Comparison of ENCODE assay signal across 8 cellular contexts in genomic region chr1:43974443-43975248, GRCh38. TPM values are rescaled to one million over a fixed set of nuclear protein-coding genes. Genes with fewer than 3 reads are reported as not detected.
DNase-seq lines count a peak whose midpoint lies in the region; ATAC-seq and TF ChIP-seq lines count a peak whose summit lies in the region.

TSS of gene ATP6V0B (plus strand) at chr1:43974960. CDS start at chr1:43975041, 81 bp downstream.

- no peaks in the 10 kb centered on the region for H3K27me3 ChIP-seq in left lung

- peaks cover 0 to 1% (median 0%) of the 10 kb centered on the region in 7 donors for H3K9me3 Mint-ChIP-seq in CD14-positive monocyte

- H3K27ac ChIP-seq in left lung, result peak within 1 kb of the TSS; percentile 90 to 99

- no peaks in the 10 kb centered on the region for H3K9me3 ChIP-seq in left lung

- intact Hi-C loops in CD14-positive monocyte (cut with micrococcal nuclease) (loop anchor here (1.0 to 10.0 kb wide), 4 partner anchors 28 to 380 kb away; partner anchors contain the start of genes IPO13 (in 2 of the 2), ERI3 (in 1 of the 2) and KDM4A (in 1 of the 2)), left lung (cut with DNase I) (no loop called here)

- H3K4me3 ChIP-seq in left lung, result peak within 1 kb of the TSS; percentile 87 to 98

- peaks cover 34 to 63% of the 10 kb centered on the region in 2 donors for H3K4me1 ChIP-seq in left lung

- H3K27me3 Mint-ChIP-seq in CD14-positive monocyte (ENCODE audit: low read depth in 3 of 3), result peaks cover 2 to 8% (median 2%) of the 10 kb centered on the region in 3 donors

- ATAC-seq in GM19395 (IDR thresholded peaks at IDR 0.05; ENCODE audit: unreplicated experiment) (peak; percentile 61), HG03565 (IDR thresholded peaks at IDR 0.05; ENCODE audit: unreplicated experiment) (peak; percentile 43), left lung (peak; percentile 87)

- DNase-seq in CD14-positive monocyte (ENCODE audit: low spot score) (peak; percentile 96), NCI-H748 treated with DMSO at 0.1 percent for 48 hours (lab: John Stamatoyannopoulos, UW) (peak; percentile 97), dedifferentiated amniotic fluid mesenchymal stem cell (ENCODE audit: extremely low spot score) (peak; percentile 92), left lung (peak; percentile 98 to 99)
- peak; percentile 90 to 91 for DNase-seq in activated CD4-positive, alpha-beta T cell treated with anti-CD3 and anti-CD28 coated beads, Interleukin-2, amount 50 U/mL, for 24 hours (ENCODE audit: low read depth in 1 of 2, low spot score in 1 of 2)
- DNase-seq in stimulated activated CD4-positive, alpha-beta T cell treated with anti-CD3 and anti-CD28 coated beads, Interleukin-2, amount 100 ng/mL, for 4 hours (ENCODE audit: low read depth), result peak; percentile 92

- peak within 1 kb of the TSS; percentile 95 to 97 (median 96) for H3K27ac Mint-ChIP-seq in CD14-positive monocyte

- peaks cover 53% of the 10 kb centered on the region for H3K4me1 Mint-ChIP-seq in CD14-positive monocyte

- peaks cover 5 to 38% of the 10 kb centered on the region in 2 donors for H3K36me3 ChIP-seq in left lung

- H3K4me3 Mint-ChIP-seq in CD14-positive monocyte, result peak within 1 kb of the TSS; percentile 98 to 99

- peak; percentile 21 for TF ChIP-seq CTCF in CD14-positive monocyte (IDR thresholded peaks at IDR 0.05)
- no peak for TF ChIP-seq CTCF in left lung (IDR thresholded peaks at IDR 0.05)

- peaks cover 35 to 42% of the 10 kb centered on the region in 2 donors for H3K36me3 Mint-ChIP-seq in CD14-positive monocyte

RNA-seq across cellular contexts. Expression of gene ATP6V0B, which starts in this region (rescaled TPM):
- 1,000 to 10,000 TPM in 1 of 2 donors, 100 to 1,000 TPM in 1; 954 to 1,219 TPM for polyA plus RNA-seq in CD14-positive monocyte
- 100 to 1,000 TPM; 176 to 239 TPM for total RNA-seq in left lung

Comparison
In these comparisons a context has a peak if more than half of its experiments do, and no peak if none do; other contexts are left out.
1. Peak in every context shown above with its lines: DNase-seq, ATAC-seq, H3K4me3 ChIP-seq and H3K27ac ChIP-seq.
2. intact Hi-C loops: an anchor here in CD14-positive monocyte (1.0 to 10.0 kb wide); none called in left lung.